Comparison of ENCODE assay signal across 21 cellular contexts in the genomic region with DNA sequence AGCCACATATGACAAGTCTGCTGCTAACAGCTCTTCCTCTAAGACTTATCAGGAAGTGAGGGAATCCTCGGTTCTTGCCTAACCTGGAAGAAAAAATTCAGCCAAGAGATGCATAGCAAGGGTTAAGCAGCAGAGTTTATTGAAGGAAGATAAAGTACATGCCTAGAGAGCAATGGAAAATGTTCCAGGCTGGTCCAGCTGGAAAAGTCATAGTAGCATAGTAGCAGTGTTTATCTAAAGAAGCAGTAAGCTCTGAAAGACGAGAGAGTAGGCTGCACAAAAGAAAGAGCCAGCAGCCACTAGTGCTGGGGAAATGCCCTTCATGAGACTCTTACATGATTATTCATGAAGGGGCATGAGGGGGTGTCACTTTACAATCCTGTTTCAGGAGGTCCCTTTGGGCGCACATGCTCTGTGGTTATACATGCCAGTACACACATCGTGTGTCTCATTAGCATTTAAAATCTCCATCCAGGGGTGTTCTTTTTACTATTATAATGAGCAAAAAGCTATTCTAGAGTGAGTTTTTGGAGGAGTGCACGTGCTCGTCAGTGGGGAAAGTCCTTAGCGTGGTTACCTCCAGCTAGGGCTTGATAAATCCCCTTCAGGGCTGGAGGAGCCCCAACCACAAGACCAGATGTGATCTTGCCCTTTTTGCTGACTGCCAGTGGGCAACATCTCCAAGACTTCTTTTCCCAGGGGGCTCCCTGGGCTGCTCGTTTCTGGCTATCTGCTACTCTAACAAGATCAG.
"Had no signal": no experiment of that assay in that cellular context is flagged by ENCODE, and none has a peak within 500 bp of the region (broad histone marks: within the 10 kb centered on the region; RNA-seq: fewer than 3 reads in every experiment).

No MANE protein-coding gene starts in this region.

- H3K27ac ChIP-seq: brain microvascular endothelial cell, lower lobe of right lung, neural progenitor cell, right atrium auricular region, tibial nerve had no signal

- DNase-seq: activated CD4-positive, alpha-beta T cell treated with anti-CD3 and anti-CD28 coated beads for 36 hours; activated CD4-positive, CD25-positive, alpha-beta regulatory T cell; activated CD8-positive, alpha-beta T cell treated with anti-CD3 and anti-CD28 coated beads, Interleukin-2, amount 10 ng/mL, durations not matched to agents 7 days and 5 days; activated gamma-delta T cell; activated naive CD4-positive, alpha-beta T cell treated with anti-CD3 and anti-CD28 coated beads, Interleukin-2, amount 10 ng/mL, durations not matched to agents 7 days and 5 days; activated naive CD8-positive, alpha-beta T cell treated with anti-CD3 and anti-CD28 coated beads, Interleukin-2, amount 10 ng/mL, durations not matched to agents 7 days and 5 days; brain microvascular endothelial cell; caudate nucleus; foreskin fibroblast; hippocampal formation; kidney; lower lobe of right lung; mesendoderm; natural killer cell; stimulated activated CD4-positive, alpha-beta T cell treated with anti-CD3 and anti-CD28 coated beads, Interleukin-2, amount 100 ng/mL, for 48 hours; stimulated activated naive CD4-positive, alpha-beta T cell treated with Interleukin-2 at 50 U/mL for 16 hours had no signal

- ATAC-seq: activated CD4-positive, alpha-beta T cell treated with anti-CD3 and anti-CD28 coated beads for 36 hours; activated CD8-positive, alpha-beta T cell treated with anti-CD3 and anti-CD28 coated beads, Interleukin-2, amount 10 ng/mL, durations not matched to agents 7 days and 5 days; lower lobe of right lung; natural killer cell had no signal

- H3K27me3 ChIP-seq: brain microvascular endothelial cell, neural progenitor cell, right atrium auricular region, tibial nerve had no signal

- H3K4me2 ChIP-seq: neural progenitor cell had no signal

- H3K36me3 ChIP-seq: brain microvascular endothelial cell, lower lobe of right lung, neural progenitor cell, right atrium auricular region, tibial nerve had no signal

- H3K9ac ChIP-seq: neural progenitor cell had no signal

- FAIRE-seq: astrocyte, endothelial cell of umbilical vein, kidney had no signal

- H3K4me3 ChIP-seq: lower lobe of right lung, neural progenitor cell, right atrium auricular region, tibial nerve had no signal

- H2AFZ ChIP-seq: neural progenitor cell had no signal
